In genomic region chr17:77843255-77843877, GRCh38 we compare ENCODE assay signal across 8 cellular contexts.
DNase-seq lines count a peak whose midpoint lies in the region; ATAC-seq, FAIRE-seq and TF ChIP-seq lines count a peak whose summit lies in the region.
"Not testable (repeated sequence)": the region's sequence is repeated elsewhere in the genome, so short reads cannot be mapped to it uniquely, and the experiment has no call there.

No MANE protein-coding gene starts in this region.

- not testable (repeated sequence) for TF ChIP-seq CTCF in OCI-LY7 (conservative IDR thresholded peaks at IDR 0.05; ENCODE audit: low read length); fibroblast of pulmonary artery (IDR thresholded peaks at IDR 0.05; ENCODE audit: low read length, missing control alignments)

- peak overlapping the region; percentile 38 for H3K4me2 ChIP-seq in OCI-LY7 (ENCODE audit: low read length)

- CTCF ChIA-PET in OCI-LY7 (lab: Charles Lee; ENCODE audit: unreplicated experiment), result not testable (repeated sequence)
- CTCF ChIA-PET in activated naive CD4-positive, alpha-beta T cell treated with anti-CD3 and anti-CD28 coated beads for 36 hours (lab: Charles Lee), result interaction anchor here (0.7 kb wide), 1 partner anchor 25 kb away, joined by 3 read pairs; no protein-coding TSS in a partner anchor

- not testable (repeated sequence) for H3K9me3 ChIP-seq in OCI-LY7 (ENCODE audit: low read length)

- not testable (repeated sequence) for TF ChIP-seq POLR2A in GM12891 (IDR thresholded peaks at IDR 0.05; ENCODE audit: low read depth, low read length)

- intact Hi-C loops in OCI-LY7 (cut with micrococcal nuclease; ENCODE audit: unreplicated experiment), result not testable (repeated sequence)
- intact Hi-C loops in activated naive CD4-positive, alpha-beta T cell treated with anti-CD3 and anti-CD28 coated beads for 36 hours (cut with micrococcal nuclease), result loop anchor here (1.0 to 10.0 kb wide), 6 partner anchors 39 to 399 kb away; partner anchors contain the start of gene TMC8

- not testable (repeated sequence) for H3K9me3 Mint-ChIP-seq in activated naive CD4-positive, alpha-beta T cell treated with anti-CD3 and anti-CD28 coated beads for 36 hours

- H4K20me1 ChIP-seq in OCI-LY7 (ENCODE audit: insufficient read depth, low read length), result not testable (repeated sequence)

- H3K27ac ChIP-seq in OCI-LY7 (ENCODE audit: low read depth, low read length, poor library complexity, severe bottlenecking), result not testable (repeated sequence)

- H3K27ac Mint-ChIP-seq in activated naive CD4-positive, alpha-beta T cell treated with anti-CD3 and anti-CD28 coated beads for 36 hours, result peak overlapping the region; percentile 81

- H3K36me3 Mint-ChIP-seq in activated naive CD4-positive, alpha-beta T cell treated with anti-CD3 and anti-CD28 coated beads for 36 hours (ENCODE audit: low read depth), result not testable (repeated sequence)

- not testable (repeated sequence) for H3K79me2 ChIP-seq in OCI-LY7 (ENCODE audit: insufficient read depth, low read depth, low read length)

- not testable (repeated sequence) for DNase-seq in GM12891 (ENCODE audit: insufficient read length, low spot score)
- DNase-seq in OCI-LY7 (ENCODE audit: low spot score), result peak; percentile 35
- peak; percentile 28 to 76 for DNase-seq in activated CD4-positive, alpha-beta T cell treated with anti-CD3 and anti-CD28 coated beads, Interleukin-2, amount 50 U/mL, for 24 hours (ENCODE audit: low read depth in 1 of 2, low spot score in 1 of 2)
- peak; percentile 90 for DNase-seq in activated naive CD4-positive, alpha-beta T cell treated with anti-CD3 and anti-CD28 coated beads for 36 hours
- DNase-seq in fibroblast of pulmonary artery (ENCODE audit: low read depth), result peak; percentile 46
- DNase-seq in stimulated activated CD4-positive, alpha-beta T cell treated with anti-CD3 and anti-CD28 coated beads, Interleukin-12 subunit alpha, Interleukin-12 subunit beta, amount 100 ng/mL, for 4 hours, result peak; percentile 38
- DNase-seq in stimulated activated naive CD4-positive, alpha-beta T cell treated with Interleukin-2 at 50 U/mL for 16 hours (lab: John Stamatoyannopoulos, UW), result peak; percentile 66

- POLR2A ChIA-PET in OCI-LY7 (lab: Charles Lee), result interaction anchor here (0.6 to 1.5 kb wide), 4 partner anchors 27 to 1340 kb away, joined by 3 to 7 read pairs (median 4); no protein-coding TSS in a partner anchor

- not testable (repeated sequence) for H3K9me2 ChIP-seq in OCI-LY7 (ENCODE audit: insufficient read depth, low read length)

- peaks cover 48% of the 10 kb centered on the region for H3K4me1 ChIP-seq in OCI-LY7 (ENCODE audit: insufficient read depth, low read length, poor library complexity, severe bottlenecking)

- not testable (repeated sequence) for H3K4me3 ChIP-seq in OCI-LY7 (ENCODE audit: low read depth, low read length, poor library complexity, severe bottlenecking); fibroblast of pulmonary artery (replicated peaks; ENCODE audit: low read depth, low read length)

- H3K4me1 Mint-ChIP-seq in activated naive CD4-positive, alpha-beta T cell treated with anti-CD3 and anti-CD28 coated beads for 36 hours (ENCODE audit: low read depth), result peaks cover 52% of the 10 kb centered on the region

- peak; percentile 54 for ATAC-seq in HG03097 (IDR thresholded peaks at IDR 0.05; ENCODE audit: low FRiP score, unreplicated experiment)

- H3K27me3 Mint-ChIP-seq in activated naive CD4-positive, alpha-beta T cell treated with anti-CD3 and anti-CD28 coated beads for 36 hours (ENCODE audit: low read depth), result not testable (repeated sequence)

- not testable (repeated sequence) for H2AFZ ChIP-seq in OCI-LY7 (ENCODE audit: low read length)

- not testable (repeated sequence) for H3K4me3 Mint-ChIP-seq in activated naive CD4-positive, alpha-beta T cell treated with anti-CD3 and anti-CD28 coated beads for 36 hours

- peak; percentile 89 for FAIRE-seq in GM12891 (lab: Jason Lieb, UNC)

- H3K36me3 ChIP-seq in OCI-LY7 (ENCODE audit: insufficient read depth, low read length), result not testable (repeated sequence)

- not testable (repeated sequence) for BruUV-seq in OCI-LY7 (replicated peaks; lab: Mats Ljungman, UMichigan)

TF ChIP-seq in GM12891, 5 proteins besides CTCF, POLR2A, EP300 and RAD21:
- TF ChIP-seq POU2F2 (IDR thresholded peaks at IDR 0.05; ENCODE audit: low read depth, low read length), result peak; percentile 96
